1 cellular context compared by ENCODE assay signal in the genomic region with DNA sequence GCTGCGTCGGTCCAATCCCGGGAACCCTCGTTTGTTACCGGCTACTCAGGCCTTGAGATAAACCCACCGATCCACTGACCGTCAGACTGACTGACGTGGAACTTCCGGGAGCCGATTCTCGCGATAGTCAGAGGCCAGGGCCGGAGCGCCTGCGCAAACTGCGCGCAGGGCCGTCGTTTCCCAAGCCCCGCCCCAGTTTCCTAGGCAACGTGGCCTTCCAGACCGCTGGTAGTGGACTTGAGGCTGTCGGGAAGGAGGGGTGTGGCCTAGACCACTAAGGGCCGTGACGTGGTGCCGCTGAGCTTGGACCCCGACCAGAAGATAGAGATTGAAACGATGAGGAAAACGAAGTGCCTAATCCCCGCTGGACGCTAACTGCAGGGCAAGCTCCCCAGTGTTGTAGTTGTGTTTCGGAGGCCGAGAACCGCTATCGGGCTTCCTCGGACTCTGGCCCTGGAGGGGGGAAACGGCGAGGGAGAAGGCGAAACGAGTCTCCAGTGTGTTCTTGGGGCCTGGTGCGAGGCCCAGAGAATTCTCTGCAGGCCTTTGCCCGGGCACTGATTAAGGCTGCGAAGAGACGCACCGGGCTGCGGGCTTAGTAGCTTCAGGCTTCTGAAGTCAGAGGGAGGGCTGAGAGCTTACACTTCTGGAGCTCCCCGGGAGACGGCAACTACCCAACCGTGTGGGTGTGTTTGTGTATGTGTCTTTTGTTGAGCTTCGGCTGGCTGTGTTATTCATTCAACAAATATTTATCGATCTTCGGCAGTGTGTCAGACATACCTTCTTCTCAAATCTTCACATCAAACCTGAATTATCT.
TF ChIP-seq lines count a peak whose summit lies in the region.

A gene (minus strand): TSS at position 96 of the 817 bp plus-strand sequence. CDS start 97 bp downstream, outside the sequence.

TF ChIP-seq in liver, 16 proteins besides CTCF, POLR2A, EP300 and RAD21 (continued from another document):
- TF ChIP-seq, protein P1, sequence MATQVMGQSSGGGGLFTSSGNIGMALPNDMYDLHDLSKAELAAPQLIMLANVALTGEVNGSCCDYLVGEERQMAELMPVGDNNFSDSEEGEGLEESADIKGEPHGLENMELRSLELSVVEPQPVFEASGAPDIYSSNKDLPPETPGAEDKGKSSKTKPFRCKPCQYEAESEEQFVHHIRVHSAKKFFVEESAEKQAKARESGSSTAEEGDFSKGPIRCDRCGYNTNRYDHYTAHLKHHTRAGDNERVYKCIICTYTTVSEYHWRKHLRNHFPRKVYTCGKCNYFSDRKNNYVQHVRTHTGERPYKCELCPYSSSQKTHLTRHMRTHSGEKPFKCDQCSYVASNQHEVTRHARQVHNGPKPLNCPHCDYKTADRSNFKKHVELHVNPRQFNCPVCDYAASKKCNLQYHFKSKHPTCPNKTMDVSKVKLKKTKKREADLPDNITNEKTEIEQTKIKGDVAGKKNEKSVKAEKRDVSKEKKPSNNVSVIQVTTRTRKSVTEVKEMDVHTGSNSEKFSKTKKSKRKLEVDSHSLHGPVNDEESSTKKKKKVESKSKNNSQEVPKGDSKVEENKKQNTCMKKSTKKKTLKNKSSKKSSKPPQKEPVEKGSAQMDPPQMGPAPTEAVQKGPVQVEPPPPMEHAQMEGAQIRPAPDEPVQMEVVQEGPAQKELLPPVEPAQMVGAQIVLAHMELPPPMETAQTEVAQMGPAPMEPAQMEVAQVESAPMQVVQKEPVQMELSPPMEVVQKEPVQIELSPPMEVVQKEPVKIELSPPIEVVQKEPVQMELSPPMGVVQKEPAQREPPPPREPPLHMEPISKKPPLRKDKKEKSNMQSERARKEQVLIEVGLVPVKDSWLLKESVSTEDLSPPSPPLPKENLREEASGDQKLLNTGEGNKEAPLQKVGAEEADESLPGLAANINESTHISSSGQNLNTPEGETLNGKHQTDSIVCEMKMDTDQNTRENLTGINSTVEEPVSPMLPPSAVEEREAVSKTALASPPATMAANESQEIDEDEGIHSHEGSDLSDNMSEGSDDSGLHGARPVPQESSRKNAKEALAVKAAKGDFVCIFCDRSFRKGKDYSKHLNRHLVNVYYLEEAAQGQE (IDR thresholded peaks at IDR 0.05): peak; percentile 30
- peak; percentile 70 for TF ChIP-seq TAF1 (conservative IDR thresholded peaks at IDR 0.05)
- TF ChIP-seq, protein P2, sequence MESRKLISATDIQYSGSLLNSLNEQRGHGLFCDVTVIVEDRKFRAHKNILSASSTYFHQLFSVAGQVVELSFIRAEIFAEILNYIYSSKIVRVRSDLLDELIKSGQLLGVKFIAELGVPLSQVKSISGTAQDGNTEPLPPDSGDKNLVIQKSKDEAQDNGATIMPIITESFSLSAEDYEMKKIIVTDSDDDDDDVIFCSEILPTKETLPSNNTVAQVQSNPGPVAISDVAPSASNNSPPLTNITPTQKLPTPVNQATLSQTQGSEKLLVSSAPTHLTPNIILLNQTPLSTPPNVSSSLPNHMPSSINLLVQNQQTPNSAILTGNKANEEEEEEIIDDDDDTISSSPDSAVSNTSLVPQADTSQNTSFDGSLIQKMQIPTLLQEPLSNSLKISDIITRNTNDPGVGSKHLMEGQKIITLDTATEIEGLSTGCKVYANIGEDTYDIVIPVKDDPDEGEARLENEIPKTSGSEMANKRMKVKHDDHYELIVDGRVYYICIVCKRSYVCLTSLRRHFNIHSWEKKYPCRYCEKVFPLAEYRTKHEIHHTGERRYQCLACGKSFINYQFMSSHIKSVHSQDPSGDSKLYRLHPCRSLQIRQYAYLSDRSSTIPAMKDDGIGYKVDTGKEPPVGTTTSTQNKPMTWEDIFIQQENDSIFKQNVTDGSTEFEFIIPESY (IDR thresholded peaks at IDR 0.05): peak; percentile 100
- TF ChIP-seq SP1 (IDR thresholded peaks at IDR 0.05): peak; percentile 67
- peak in 1 of 2 donors; percentile 35 for TF ChIP-seq JUND (IDR thresholded peaks at IDR 0.05)
- TF ChIP-seq EGR1 (IDR thresholded peaks at IDR 0.05; ENCODE audit: low read depth in 2 of 2): peak in 1 of 2 donors; percentile 42
- no peak for TF ChIP-seq FOXA1 (IDR thresholded peaks at IDR 0.05)
- TF ChIP-seq HNF4A (conservative IDR thresholded peaks at IDR 0.05): peak; percentile 22 to 57
- no peak for TF ChIP-seq FOXA2 (IDR thresholded peaks at IDR 0.05)
- peak in 1 of 2 donors; percentile 37 for TF ChIP-seq RXRA (IDR thresholded peaks at IDR 0.05)
TF ChIP-seq in liver: peak in this region for 11.
